Comparison of ENCODE assay signal across 8 cellular contexts in the genomic region with DNA sequence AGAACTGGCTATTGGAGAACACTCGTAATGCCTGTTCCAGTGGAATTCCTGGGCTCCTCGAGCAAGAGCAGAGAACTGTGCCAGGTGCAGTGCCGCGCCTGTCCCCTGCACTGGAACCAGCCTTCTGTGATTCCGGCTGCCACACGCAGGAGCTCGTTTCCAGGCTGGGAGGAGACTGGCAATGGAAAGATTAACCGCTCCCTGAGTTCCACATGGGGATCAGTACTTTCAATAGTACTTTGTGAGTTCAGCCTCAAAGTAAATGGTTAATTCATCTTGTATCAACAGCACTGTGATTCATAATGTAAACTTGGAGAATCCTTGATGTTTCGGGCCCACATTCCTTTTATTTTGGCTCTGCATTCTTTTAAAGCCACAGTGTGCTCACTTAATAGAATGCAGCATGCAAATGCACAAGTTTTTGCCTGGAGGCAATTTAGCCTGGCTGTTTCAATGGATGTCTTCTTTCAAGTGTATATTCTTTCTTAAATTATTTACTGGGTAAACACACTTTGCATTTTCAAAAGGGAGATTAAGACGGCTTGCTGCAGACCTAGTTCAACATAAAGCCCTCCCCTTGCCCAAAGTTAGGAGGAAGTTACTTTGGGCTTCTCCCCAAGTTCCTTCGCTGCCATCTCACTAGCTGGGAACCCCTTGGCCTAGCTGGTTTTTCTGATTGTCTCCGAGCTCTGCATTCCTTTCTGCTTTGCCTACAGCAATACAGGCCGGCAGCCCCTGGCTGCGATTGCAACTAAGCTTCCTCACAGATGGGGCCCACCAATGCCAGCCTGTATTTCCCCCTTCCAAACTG.
DNase-seq lines count a peak whose midpoint lies in the region; ATAC-seq and TF ChIP-seq lines count a peak whose summit lies in the region.
"Had no signal": no experiment of that assay in that cellular context is flagged by ENCODE, and none has a peak within 500 bp of the region (broad histone marks: within the 10 kb centered on the region; RNA-seq: fewer than 3 reads in every experiment).

No MANE protein-coding gene starts in this region.

- no peaks in the 10 kb centered on the region for H3K9me3 Mint-ChIP-seq in type B pancreatic cell
- H3K9me3 Mint-ChIP-seq: activated B cell treated with CpG ODN at 0.5 μM for 24 hours had no signal

- DNase-seq in HT-29 (ENCODE audit: low spot score) (peak; percentile 91), brain pericyte (ENCODE audit: low read depth, low spot score) (peak; percentile 58), left colon (peak; percentile 49), type B pancreatic cell (ENCODE audit: extremely low spot score, unreplicated experiment) (no peak), SKM-1 (lab: John Stamatoyannopoulos, UW; ENCODE audit: unreplicated experiment) (no peak), MV-4-11 (lab: John Stamatoyannopoulos, UW) (no peak)
- DNase-seq: activated B cell treated with CpG ODN at 0.5 μM for 24 hours had no signal

- no peak for TF ChIP-seq CTCF in type B pancreatic cell (conservative IDR thresholded peaks at IDR 0.05)

- H3K27me3 Mint-ChIP-seq in type B pancreatic cell: no peaks in the 10 kb centered on the region
- H3K27me3 Mint-ChIP-seq: activated B cell treated with CpG ODN at 0.5 μM for 24 hours had no signal

- ATAC-seq in left colon: peak; percentile 91
- no peak for ATAC-seq in HG03135 (IDR thresholded peaks at IDR 0.05; ENCODE audit: unreplicated experiment)

- peaks cover 70% of the 10 kb centered on the region for H3K4me1 Mint-ChIP-seq in type B pancreatic cell (ENCODE audit: unreplicated experiment)
- H3K4me1 Mint-ChIP-seq: activated B cell treated with CpG ODN at 0.5 μM for 24 hours had no signal

- intact Hi-C loops in left colon (cut with DNase I, micrococcal nuclease): no loop called here

- H3K36me3 Mint-ChIP-seq in type B pancreatic cell: peaks cover 17% of the 10 kb centered on the region

- peak overlapping the region; percentile 83 for H3K27ac Mint-ChIP-seq in type B pancreatic cell
- H3K27ac Mint-ChIP-seq: activated B cell treated with CpG ODN at 0.5 μM for 24 hours had no signal

- peak overlapping the region; percentile 29 for H3K4me3 Mint-ChIP-seq in type B pancreatic cell
- H3K4me3 Mint-ChIP-seq: activated B cell treated with CpG ODN at 0.5 μM for 24 hours had no signal

Comparison
In these comparisons a context has a peak if more than half of its experiments do, and no peak if none do; other contexts are left out.
1. DNase-seq: peak in HT-29 (single experiment), brain pericyte (single experiment) and left colon (2 of 2); none in type B pancreatic cell (single experiment), SKM-1 (single experiment) and MV-4-11 (single experiment).